ENCODE assay signal across 20 cellular contexts in the genomic region with DNA sequence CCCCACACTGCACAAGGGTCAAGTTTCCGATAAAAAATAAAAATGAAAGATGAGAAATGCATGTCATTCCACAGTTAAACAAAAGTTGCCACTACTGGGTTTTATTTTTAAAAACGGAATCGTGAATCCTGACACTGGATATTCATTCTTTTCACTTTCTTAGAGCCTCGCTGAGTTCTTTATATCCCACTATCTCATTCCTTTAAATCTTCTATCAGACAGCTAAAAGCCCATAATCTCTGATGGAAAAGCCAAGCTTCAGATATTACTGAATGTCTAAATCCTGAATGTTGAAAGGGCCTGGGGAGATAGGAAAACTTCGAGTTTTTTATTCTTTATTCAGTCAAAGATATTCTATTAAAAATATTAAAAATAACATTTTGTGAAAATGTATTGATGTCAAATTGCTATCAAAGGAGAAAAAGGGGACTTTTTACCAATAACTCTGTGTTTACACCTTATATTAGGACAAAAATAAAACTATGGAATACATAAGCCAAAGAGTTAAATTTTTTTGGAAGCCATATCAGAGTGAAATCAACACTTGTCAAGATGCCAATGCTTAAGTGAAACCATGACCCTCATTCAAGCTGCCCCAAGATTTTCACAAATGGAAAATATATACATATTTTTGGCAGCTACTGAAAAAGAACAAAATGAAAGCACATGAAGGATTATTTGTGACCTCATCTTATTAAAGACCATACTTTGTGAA.
"Had no signal": no experiment of that assay in that cellular context is flagged by ENCODE, and none has a peak within 500 bp of the region (broad histone marks: within the 10 kb centered on the region; RNA-seq: fewer than 3 reads in every experiment).

No MANE protein-coding gene starts in this region.

- H3K4me3 ChIP-seq: coronary artery, left lung, ovary, smooth muscle cell, thoracic aorta, upper lobe of right lung had no signal

- H3K36me3 ChIP-seq: ovary had no signal

- DNase-seq: activated CD4-positive, alpha-beta T cell treated with anti-CD3 and anti-CD28 coated beads for 48 hours; activated CD4-positive, CD25-positive, alpha-beta regulatory T cell; activated CD8-positive, alpha-beta T cell treated with anti-CD3 and anti-CD28 coated beads for 36 hours; activated naive CD4-positive, alpha-beta T cell treated with anti-CD3 and anti-CD28 coated beads for 36 hours; activated T-cell treated with anti-CD3 and anti-CD28 coated beads, Interleukin-2, amount 50 U/mL, for 24 hours; aorta; erythroblast; foreskin keratinocyte; left lung; mammary epithelial cell; naive thymus-derived CD4-positive, alpha-beta T cell; ovary; stimulated activated CD4-positive, alpha-beta T cell treated with anti-CD3 and anti-CD28 coated beads, Interleukin-4, amount 100 ng/mL, for 4 hours; T-helper 1 cell; T-helper 9 cell; upper lobe of right lung had no signal

- H3K27me3 ChIP-seq: foreskin keratinocyte, left lung, ovary, upper lobe of right lung had no signal

- H3K27ac ChIP-seq: coronary artery, foreskin keratinocyte, left lung, ovary, thoracic aorta, upper lobe of right lung had no signal

- H3K4me2 ChIP-seq: smooth muscle cell had no signal

- H3K4me1 ChIP-seq: upper lobe of right lung had no signal

- H3K9me3 ChIP-seq: left lung, ovary, thoracic aorta, upper lobe of right lung had no signal

- ATAC-seq: activated CD8-positive, alpha-beta T cell treated with anti-CD3 and anti-CD28 coated beads for 36 hours; foreskin keratinocyte; left lung; naive thymus-derived CD4-positive, alpha-beta T cell; stimulated activated memory B cell treated with anti-CD40 and anti-IgM and Interleukin-4, amounts not matched to agents 10 μg/mL and 1 μg/mL and 100 μg/mL, for 72 hours; upper lobe of right lung had no signal
